1 cellular context compared by ENCODE assay signal in the genomic region with DNA sequence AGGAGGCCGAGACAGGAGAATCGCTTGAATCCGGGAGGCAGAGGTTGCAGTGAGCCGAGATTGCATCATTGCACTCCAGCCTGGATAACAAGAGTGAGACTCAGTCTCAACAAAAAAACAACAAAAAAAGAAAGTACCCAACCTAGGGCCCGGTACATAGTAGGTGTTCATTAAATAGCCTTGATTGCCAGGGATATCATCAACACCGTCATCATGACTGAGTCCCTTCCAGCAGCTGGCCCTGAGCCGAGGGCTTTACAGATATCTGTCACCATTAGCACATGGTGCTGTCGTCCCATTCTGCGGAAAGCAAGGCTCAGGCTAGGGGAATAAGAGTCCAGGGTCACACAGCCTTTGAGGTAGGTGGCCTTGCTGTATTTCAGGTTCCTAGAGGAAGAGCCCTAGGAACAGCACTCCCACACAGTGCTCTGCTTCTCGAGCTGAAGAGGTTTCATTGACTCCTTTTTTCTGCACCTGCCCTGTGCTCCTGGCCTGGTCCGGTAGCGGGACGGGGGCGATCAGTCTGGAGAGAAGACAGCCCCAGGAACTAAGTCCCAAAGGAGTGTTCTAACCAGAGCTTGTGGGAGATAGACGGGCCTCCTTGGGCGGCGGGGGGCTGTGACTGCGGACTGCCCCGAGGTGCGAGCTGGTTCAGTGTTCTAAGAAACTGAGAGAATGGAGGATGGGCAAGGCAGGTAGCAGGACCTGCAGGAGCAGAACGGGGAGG.
TF ChIP-seq lines count a peak whose summit lies in the region.

No MANE protein-coding gene starts in this region.

TF ChIP-seq in H1, 55 proteins besides CTCF, POLR2A, EP300 and RAD21:
- TF ChIP-seq SIN3A (conservative IDR thresholded peaks at IDR 0.05 in 1 of 2, IDR thresholded peaks at IDR 0.05 in 1 of 2; ENCODE audit: low read depth in 1 of 2, low read length in 2 of 2) = peak in 1 of 2 experiments; percentile 33; a peak in 1 of 4 replicates
- peak; percentile 40 for TF ChIP-seq SAP30 (IDR thresholded peaks at IDR 0.05; ENCODE audit: insufficient read depth, insufficient replicate concordance, low read length)
- TF ChIP-seq, protein P1, sequence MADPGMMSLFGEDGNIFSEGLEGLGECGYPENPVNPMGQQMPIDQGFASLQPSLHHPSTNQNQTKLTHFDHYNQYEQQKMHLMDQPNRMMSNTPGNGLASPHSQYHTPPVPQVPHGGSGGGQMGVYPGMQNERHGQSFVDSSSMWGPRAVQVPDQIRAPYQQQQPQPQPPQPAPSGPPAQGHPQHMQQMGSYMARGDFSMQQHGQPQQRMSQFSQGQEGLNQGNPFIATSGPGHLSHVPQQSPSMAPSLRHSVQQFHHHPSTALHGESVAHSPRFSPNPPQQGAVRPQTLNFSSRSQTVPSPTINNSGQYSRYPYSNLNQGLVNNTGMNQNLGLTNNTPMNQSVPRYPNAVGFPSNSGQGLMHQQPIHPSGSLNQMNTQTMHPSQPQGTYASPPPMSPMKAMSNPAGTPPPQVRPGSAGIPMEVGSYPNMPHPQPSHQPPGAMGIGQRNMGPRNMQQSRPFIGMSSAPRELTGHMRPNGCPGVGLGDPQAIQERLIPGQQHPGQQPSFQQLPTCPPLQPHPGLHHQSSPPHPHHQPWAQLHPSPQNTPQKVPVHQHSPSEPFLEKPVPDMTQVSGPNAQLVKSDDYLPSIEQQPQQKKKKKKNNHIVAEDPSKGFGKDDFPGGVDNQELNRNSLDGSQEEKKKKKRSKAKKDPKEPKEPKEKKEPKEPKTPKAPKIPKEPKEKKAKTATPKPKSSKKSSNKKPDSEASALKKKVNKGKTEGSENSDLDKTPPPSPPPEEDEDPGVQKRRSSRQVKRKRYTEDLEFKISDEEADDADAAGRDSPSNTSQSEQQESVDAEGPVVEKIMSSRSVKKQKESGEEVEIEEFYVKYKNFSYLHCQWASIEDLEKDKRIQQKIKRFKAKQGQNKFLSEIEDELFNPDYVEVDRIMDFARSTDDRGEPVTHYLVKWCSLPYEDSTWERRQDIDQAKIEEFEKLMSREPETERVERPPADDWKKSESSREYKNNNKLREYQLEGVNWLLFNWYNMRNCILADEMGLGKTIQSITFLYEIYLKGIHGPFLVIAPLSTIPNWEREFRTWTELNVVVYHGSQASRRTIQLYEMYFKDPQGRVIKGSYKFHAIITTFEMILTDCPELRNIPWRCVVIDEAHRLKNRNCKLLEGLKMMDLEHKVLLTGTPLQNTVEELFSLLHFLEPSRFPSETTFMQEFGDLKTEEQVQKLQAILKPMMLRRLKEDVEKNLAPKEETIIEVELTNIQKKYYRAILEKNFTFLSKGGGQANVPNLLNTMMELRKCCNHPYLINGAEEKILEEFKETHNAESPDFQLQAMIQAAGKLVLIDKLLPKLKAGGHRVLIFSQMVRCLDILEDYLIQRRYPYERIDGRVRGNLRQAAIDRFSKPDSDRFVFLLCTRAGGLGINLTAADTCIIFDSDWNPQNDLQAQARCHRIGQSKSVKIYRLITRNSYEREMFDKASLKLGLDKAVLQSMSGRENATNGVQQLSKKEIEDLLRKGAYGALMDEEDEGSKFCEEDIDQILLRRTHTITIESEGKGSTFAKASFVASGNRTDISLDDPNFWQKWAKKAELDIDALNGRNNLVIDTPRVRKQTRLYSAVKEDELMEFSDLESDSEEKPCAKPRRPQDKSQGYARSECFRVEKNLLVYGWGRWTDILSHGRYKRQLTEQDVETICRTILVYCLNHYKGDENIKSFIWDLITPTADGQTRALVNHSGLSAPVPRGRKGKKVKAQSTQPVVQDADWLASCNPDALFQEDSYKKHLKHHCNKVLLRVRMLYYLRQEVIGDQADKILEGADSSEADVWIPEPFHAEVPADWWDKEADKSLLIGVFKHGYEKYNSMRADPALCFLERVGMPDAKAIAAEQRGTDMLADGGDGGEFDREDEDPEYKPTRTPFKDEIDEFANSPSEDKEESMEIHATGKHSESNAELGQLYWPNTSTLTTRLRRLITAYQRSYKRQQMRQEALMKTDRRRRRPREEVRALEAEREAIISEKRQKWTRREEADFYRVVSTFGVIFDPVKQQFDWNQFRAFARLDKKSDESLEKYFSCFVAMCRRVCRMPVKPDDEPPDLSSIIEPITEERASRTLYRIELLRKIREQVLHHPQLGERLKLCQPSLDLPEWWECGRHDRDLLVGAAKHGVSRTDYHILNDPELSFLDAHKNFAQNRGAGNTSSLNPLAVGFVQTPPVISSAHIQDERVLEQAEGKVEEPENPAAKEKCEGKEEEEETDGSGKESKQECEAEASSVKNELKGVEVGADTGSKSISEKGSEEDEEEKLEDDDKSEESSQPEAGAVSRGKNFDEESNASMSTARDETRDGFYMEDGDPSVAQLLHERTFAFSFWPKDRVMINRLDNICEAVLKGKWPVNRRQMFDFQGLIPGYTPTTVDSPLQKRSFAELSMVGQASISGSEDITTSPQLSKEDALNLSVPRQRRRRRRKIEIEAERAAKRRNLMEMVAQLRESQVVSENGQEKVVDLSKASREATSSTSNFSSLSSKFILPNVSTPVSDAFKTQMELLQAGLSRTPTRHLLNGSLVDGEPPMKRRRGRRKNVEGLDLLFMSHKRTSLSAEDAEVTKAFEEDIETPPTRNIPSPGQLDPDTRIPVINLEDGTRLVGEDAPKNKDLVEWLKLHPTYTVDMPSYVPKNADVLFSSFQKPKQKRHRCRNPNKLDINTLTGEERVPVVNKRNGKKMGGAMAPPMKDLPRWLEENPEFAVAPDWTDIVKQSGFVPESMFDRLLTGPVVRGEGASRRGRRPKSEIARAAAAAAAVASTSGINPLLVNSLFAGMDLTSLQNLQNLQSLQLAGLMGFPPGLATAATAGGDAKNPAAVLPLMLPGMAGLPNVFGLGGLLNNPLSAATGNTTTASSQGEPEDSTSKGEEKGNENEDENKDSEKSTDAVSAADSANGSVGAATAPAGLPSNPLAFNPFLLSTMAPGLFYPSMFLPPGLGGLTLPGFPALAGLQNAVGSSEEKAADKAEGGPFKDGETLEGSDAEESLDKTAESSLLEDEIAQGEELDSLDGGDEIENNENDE (IDR thresholded peaks at IDR 0.05; ENCODE audit: insufficient replicate concordance, low read length) = no peak
